ENCODE assay signal across 9 cellular contexts in genomic region chr2:240233891-240234502, GRCh38.
A peak's percentile ranks its signal among the peaks of the same experiment; 100 is the strongest.
DNase-seq lines count a peak whose midpoint lies in the region; ATAC-seq, FAIRE-seq and TF ChIP-seq lines count a peak whose summit lies in the region.
"Had no signal": no experiment of that assay in that cellular context is flagged by ENCODE, and none has a peak within 500 bp of the region (broad histone marks: within the 10 kb centered on the region; RNA-seq: fewer than 3 reads in every experiment).

No MANE protein-coding gene starts in this region.

- ATAC-seq in WTC11: no peak

- H3K36me3 Mint-ChIP-seq in WTC11: no peaks in the 10 kb centered on the region; the same call in 1 of the 2 replicates

- peak overlapping the region in 1 of 8 donors; percentile 40 for H3K27ac ChIP-seq in spleen
- H3K27ac ChIP-seq: SJCRH30 had no signal

- H3K9me3 ChIP-seq in iPS-15b (ENCODE audit: control insufficient read depth, insufficient read depth, low read length) (no peaks in the 10 kb centered on the region), spleen (peaks cover 0 to 13% (median 9%) of the 10 kb centered on the region in 8 donors)

- POLR2A ChIA-PET in WTC11 (lab: Charles Lee): no interaction called here

- H3K4me1 ChIP-seq in iPS-15b (ENCODE audit: control insufficient read depth, insufficient read depth, low read length): no peaks in the 10 kb centered on the region
- H3K4me1 ChIP-seq in spleen: peaks cover 6 to 37% (median 19%) of the 10 kb centered on the region in 6 donors

- peaks cover 10% of the 10 kb centered on the region for H3K4me1 Mint-ChIP-seq in WTC11

- no peak overlapping the region for H3K9ac ChIP-seq in iPS-15b (ENCODE audit: low read depth, low read length)

- no peaks in the 10 kb centered on the region for H3K27me3 ChIP-seq in iPS-15b (ENCODE audit: control insufficient read depth, insufficient read depth, low read length)
- H3K27me3 ChIP-seq in spleen (replicated peaks in 1 of 7): peaks cover 0 to 43% (median 0%) of the 10 kb centered on the region in 7 donors
- H3K27me3 ChIP-seq: SJCRH30 had no signal

- peak overlapping the region; percentile 57 for H3K4me3 Mint-ChIP-seq in WTC11

- H3K36me3 ChIP-seq in iPS-15b (ENCODE audit: control insufficient read depth, insufficient read depth, low read length) (no peaks in the 10 kb centered on the region), spleen (no peaks in the 10 kb centered on the region)
- H3K36me3 ChIP-seq: SJCRH30 had no signal

- no peak for DNase-seq in HTR-8/SVneo (ENCODE audit: insufficient read length, low spot score)
- DNase-seq in WTC11 (ENCODE audit: low spot score): peak; percentile 9
- peak; percentile 68 for DNase-seq in spleen
- no peak for DNase-seq in GDM1 (lab: John Stamatoyannopoulos, UW)
- DNase-seq in NCI-H146 treated with DMSO at 0.1 percent for 48 hours (lab: John Stamatoyannopoulos, UW; ENCODE audit: unreplicated experiment): no peak
- DNase-seq in mucosa of gallbladder (ENCODE audit: low spot score): no peak
- DNase-seq: NCI-H1930 had no signal

- intact Hi-C loops in spleen (cut with DNase I; ENCODE audit: low total_unique reads): loop anchor here (1.0 kb wide), 1 partner anchor 204 kb away; no protein-coding TSS in a partner anchor

- TF ChIP-seq CTCF in WTC11 (IDR thresholded peaks at IDR 0.05): no peak
- TF ChIP-seq CTCF in spleen (IDR thresholded peaks at IDR 0.05 in 8 of 11, conservative IDR thresholded peaks at IDR 0.05 in 3 of 11): no peak

- no peak for TF ChIP-seq POLR2A in spleen (IDR thresholded peaks at IDR 0.05)

- FAIRE-seq in HTR-8/SVneo (lab: Jason Lieb, UNC): peak; percentile 54

- 5 to 40% (median 32%) methylated on average over 8 to 15 of the region's 15 CpGs for WGBS in spleen, 5 donors

- no peak overlapping the region for H3K27ac Mint-ChIP-seq in WTC11

- peaks cover 8% of the 10 kb centered on the region; the same call in 1 of the 2 replicates for H3K27me3 Mint-ChIP-seq in WTC11 (ENCODE audit: low read depth)

- CTCF ChIA-PET in WTC11 (lab: Charles Lee): interaction anchor here (0.6 to 2.7 kb wide), 32 partner anchors 8 to 346 kb away, joined by 3 to 20 read pairs (median 6); partner anchors contain the start of gene GPC1

- H3K9me3 Mint-ChIP-seq in WTC11: peaks cover 14% of the 10 kb centered on the region

- H3K4me3 ChIP-seq in iPS-15b (ENCODE audit: low read depth, low read length) (peak overlapping the region; percentile 32), spleen (peak overlapping the region in 1 of 8 donors; percentile 60)

TF ChIP-seq in WTC11, 78 proteins besides CTCF, POLR2A, EP300 and RAD21:
- TF ChIP-seq E2F4 (CRISPR knock-in tag; IDR thresholded peaks at IDR 0.05; ENCODE audit: borderline replicate concordance, low read depth) (no peak), ZNF423 (CRISPR knock-in tag; IDR thresholded peaks at IDR 0.05) (0 out of 2 replicates have a peak, but pooled peaks have one; percentile 29)
TF ChIP-seq in WTC11: peak in this region for 1.

Comparison
In these comparisons a context has a peak if more than half of its experiments do, and no peak if none do; other contexts are left out.
1. DNase-seq: peak in WTC11 (single experiment) and spleen (single experiment); none in HTR-8/SVneo (single experiment), GDM1 (single experiment), NCI-H146 treated with DMSO at 0.1 percent for 48 hours (single experiment) and mucosa of gallbladder (single experiment).